1 cellular context compared by ENCODE assay signal in genomic region chr1:201955009-201955749, GRCh38.
TF ChIP-seq lines count a peak whose summit lies in the region.

Gene TIMM17A (plus strand): TSS chr1:201955503. CDS start chr1:201955527, 24 bp downstream.

TF ChIP-seq in K562, 482 proteins besides CTCF, POLR2A, EP300 and RAD21 (continued from another document):
- TF ChIP-seq ZNF407 (IDR thresholded peaks at IDR 0.05; ENCODE audit: low read depth) (peak; percentile 73; the same call in 1 of the 2 replicates), POLR3G (IDR thresholded peaks at IDR 0.05; ENCODE audit: extremely low read depth, insufficient read length, insufficient replicate concordance) (no peak), ATF7 (IDR thresholded peaks at IDR 0.05) (peak; percentile 91), ILK (tag; IDR thresholded peaks at IDR 0.05; ENCODE audit: borderline replicate concordance, low read depth) (no peak), FOXK1 (CRISPR knock-in tag; IDR thresholded peaks at IDR 0.05; ENCODE audit: borderline replicate concordance) (peak; percentile 83), ZSCAN29 (IDR thresholded peaks at IDR 0.05) (peak; percentile 73; the same call in 1 of the 2 replicates)
